ENCODE assay signal across 14 cellular contexts in the genomic region with DNA sequence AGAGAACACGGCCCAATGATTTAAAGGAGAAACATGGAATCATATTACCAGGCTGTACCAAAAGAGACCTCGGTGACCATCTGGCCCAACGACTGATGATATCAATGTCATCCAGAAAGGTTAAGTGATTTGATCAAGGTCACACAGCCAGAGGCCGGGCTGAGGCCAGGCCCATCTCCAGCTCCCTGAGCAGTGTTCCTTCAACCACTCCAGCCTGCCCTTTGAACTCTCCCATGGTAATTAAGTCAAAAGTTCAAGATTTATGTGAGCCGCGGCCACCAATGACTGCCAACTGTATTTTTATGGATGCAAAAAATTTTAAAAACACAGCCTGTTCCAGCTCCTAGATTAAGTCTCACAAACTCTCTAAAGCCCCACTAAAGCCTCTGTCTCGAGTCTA. TPM values are rescaled to one million over a fixed set of nuclear protein-coding genes. Genes with fewer than 3 reads are reported as not detected.
"Had no signal": no experiment of that assay in that cellular context is flagged by ENCODE, and none has a peak within 500 bp of the region (broad histone marks: within the 10 kb centered on the region; RNA-seq: fewer than 3 reads in every experiment).

No MANE protein-coding gene starts in this region.

- H3K4me1 ChIP-seq: heart left ventricle had no signal

- DNase-seq: activated CD4-positive, alpha-beta T cell treated with anti-CD3 and anti-CD28 coated beads, Interleukin-2, amount 10 ng/mL, durations not matched to agents 24 days and 14 days; activated CD4-positive, CD25-positive, alpha-beta regulatory T cell; activated CD8-positive, alpha-beta memory T cell treated with anti-CD3 and anti-CD28 coated beads, Interleukin-2, amount 50 U/mL, for 48 hours; activated CD8-positive, alpha-beta T cell treated with anti-CD3 and anti-CD28 coated beads, Interleukin-2, amount 10 ng/mL, durations not matched to agents 7 days and 5 days; activated naive CD8-positive, alpha-beta T cell treated with anti-CD3 and anti-CD28 coated beads for 36 hours; amygdala; effector memory CD8-positive, alpha-beta T cell; heart left ventricle; naive thymus-derived CD8-positive, alpha-beta T cell; stimulated activated naive CD8-positive, alpha-beta T cell treated with anti-CD3 and anti-CD28 coated beads, Interleukin-15, Interleukin-2, amounts not matched to agents 100 U/mL and 50 U/mL, for 24 hours; testis had no signal

- H3K36me3 Mint-ChIP-seq: activated naive CD8-positive, alpha-beta T cell treated with anti-CD3 and anti-CD28 coated beads for 36 hours; naive thymus-derived CD8-positive, alpha-beta T cell had no signal

- H3K4me3 Mint-ChIP-seq: activated CD4-positive, alpha-beta T cell treated with anti-CD3 and anti-CD28 coated beads, Interleukin-2, amount 10 ng/mL, durations not matched to agents 24 days and 14 days; activated CD8-positive, alpha-beta T cell treated with anti-CD3 and anti-CD28 coated beads, Interleukin-2, amount 10 ng/mL, durations not matched to agents 7 days and 5 days; activated naive CD8-positive, alpha-beta T cell treated with anti-CD3 and anti-CD28 coated beads for 36 hours; brain; effector memory CD8-positive, alpha-beta T cell; naive thymus-derived CD8-positive, alpha-beta T cell; T-helper 2 cell treated with Interferon-gamma antibody and Interleukin-4, amounts not matched to agents 5 μg/mL and 100 μg/mL, for 36 hours had no signal

- H3K27me3 Mint-ChIP-seq: activated CD4-positive, alpha-beta T cell treated with anti-CD3 and anti-CD28 coated beads, Interleukin-2, amount 10 ng/mL, durations not matched to agents 24 days and 14 days; brain; effector memory CD8-positive, alpha-beta T cell had no signal

- H3K9me3 Mint-ChIP-seq: activated CD4-positive, alpha-beta T cell treated with anti-CD3 and anti-CD28 coated beads, Interleukin-2, amount 10 ng/mL, durations not matched to agents 24 days and 14 days; activated naive CD8-positive, alpha-beta T cell treated with anti-CD3 and anti-CD28 coated beads for 36 hours; effector memory CD8-positive, alpha-beta T cell; T-helper 2 cell treated with Interferon-gamma antibody and Interleukin-4, amounts not matched to agents 5 μg/mL and 100 μg/mL, for 36 hours had no signal

- H3K4me3 ChIP-seq: heart left ventricle, skin epidermis, testis had no signal

- H3K4me1 Mint-ChIP-seq: activated CD4-positive, alpha-beta T cell treated with anti-CD3 and anti-CD28 coated beads, Interleukin-2, amount 10 ng/mL, durations not matched to agents 24 days and 14 days; naive thymus-derived CD8-positive, alpha-beta T cell had no signal

- H3K27ac Mint-ChIP-seq: activated CD4-positive, alpha-beta T cell treated with anti-CD3 and anti-CD28 coated beads, Interleukin-2, amount 10 ng/mL, durations not matched to agents 24 days and 14 days; activated CD8-positive, alpha-beta T cell treated with anti-CD3 and anti-CD28 coated beads, Interleukin-2, amount 10 ng/mL, durations not matched to agents 7 days and 5 days; activated naive CD8-positive, alpha-beta T cell treated with anti-CD3 and anti-CD28 coated beads for 36 hours; effector memory CD8-positive, alpha-beta T cell; naive thymus-derived CD8-positive, alpha-beta T cell; T-helper 2 cell treated with Interferon-gamma antibody and Interleukin-4, amounts not matched to agents 5 μg/mL and 100 μg/mL, for 36 hours had no signal

- H3K9me3 ChIP-seq: heart left ventricle, testis had no signal

- H3K36me3 ChIP-seq: heart left ventricle had no signal

- H3K27me3 ChIP-seq: testis had no signal

- H3K27ac ChIP-seq: heart left ventricle, skin epidermis, testis had no signal

RNA-seq across cellular contexts. Expression of a gene that starts 41.8 kb away (rescaled TPM):
- total RNA-seq: activated CD4-positive, alpha-beta T cell treated with anti-CD3 and anti-CD28 coated beads, Interleukin-2, amount 10 ng/mL, durations not matched to agents 24 days and 14 days; activated CD8-positive, alpha-beta T cell treated with anti-CD3 and anti-CD28 coated beads, Interleukin-2, amount 10 ng/mL, durations not matched to agents 7 days and 5 days; activated naive CD8-positive, alpha-beta T cell treated with anti-CD3 and anti-CD28 coated beads for 36 hours; naive thymus-derived CD8-positive, alpha-beta T cell had no signal
